8 cellular contexts compared by ENCODE assay signal in genomic region chr1:41713557-41714327, GRCh38.
DNase-seq lines count a peak whose midpoint lies in the region; ATAC-seq and TF ChIP-seq lines count a peak whose summit lies in the region.

No MANE protein-coding gene starts in this region.

- ATAC-seq in GM18870 (IDR thresholded peaks at IDR 0.05; ENCODE audit: unreplicated experiment): no peak

- H3K4me1 Mint-ChIP-seq in chondrocyte (ENCODE audit: low read depth) (peaks cover 26% of the 10 kb centered on the region), neural crest cell (peaks cover 8% of the 10 kb centered on the region)
- peaks cover 24% of the 10 kb centered on the region for H3K4me1 Mint-ChIP-seq in activated CD4-positive, alpha-beta memory T cell treated with anti-CD3 and anti-CD28 coated beads, Interleukin-2, amount 10 ng/mL, durations not matched to agents 7 days and 5 days

- H3K4me3 Mint-ChIP-seq in chondrocyte (ENCODE audit: unreplicated experiment) (no peak overlapping the region), neural crest cell (no peak overlapping the region)
- H3K4me3 Mint-ChIP-seq in activated CD4-positive, alpha-beta memory T cell treated with anti-CD3 and anti-CD28 coated beads, Interleukin-2, amount 10 ng/mL, durations not matched to agents 7 days and 5 days: no peak overlapping the region

- DNase-seq in Daoy (ENCODE audit: low read depth): peak; percentile 92
- peak; percentile 76 to 89 for DNase-seq in NCI-H446 (lab: John Stamatoyannopoulos, UW)
- no peak for DNase-seq in chondrocyte (ENCODE audit: low spot score)
- DNase-seq in neural crest cell (ENCODE audit: low read depth, low spot score): no peak
- no peak for DNase-seq in activated naive CD4-positive, alpha-beta T cell treated with Interleukin-2 at 50 U/mL for 16 hours
- no peak for DNase-seq in SKM-1 (lab: John Stamatoyannopoulos, UW; ENCODE audit: unreplicated experiment)
- no peak for DNase-seq in activated CD4-positive, alpha-beta memory T cell treated with anti-CD3 and anti-CD28 coated beads, Interleukin-2, amount 10 ng/mL, durations not matched to agents 7 days and 5 days

- H3K9me3 Mint-ChIP-seq in chondrocyte (ENCODE audit: low read depth): no peaks in the 10 kb centered on the region
- H3K9me3 Mint-ChIP-seq in neural crest cell: no peaks in the 10 kb centered on the region
- no peaks in the 10 kb centered on the region for H3K9me3 Mint-ChIP-seq in activated CD4-positive, alpha-beta memory T cell treated with anti-CD3 and anti-CD28 coated beads, Interleukin-2, amount 10 ng/mL, durations not matched to agents 7 days and 5 days

- POLR2A ChIA-PET in activated CD4-positive, alpha-beta memory T cell treated with anti-CD3 and anti-CD28 coated beads, Interleukin-2, amount 10 ng/mL, durations not matched to agents 7 days and 5 days (lab: Charles Lee): interaction anchor here (1.3 kb wide), 1 partner anchor 17 kb away, joined by 3 read pairs; no protein-coding TSS in a partner anchor

- H3K27me3 Mint-ChIP-seq in chondrocyte (ENCODE audit: low read depth) (no peaks in the 10 kb centered on the region), neural crest cell (ENCODE audit: low read depth) (no peaks in the 10 kb centered on the region)
- no peaks in the 10 kb centered on the region for H3K27me3 Mint-ChIP-seq in activated CD4-positive, alpha-beta memory T cell treated with anti-CD3 and anti-CD28 coated beads, Interleukin-2, amount 10 ng/mL, durations not matched to agents 7 days and 5 days

- H3K27ac Mint-ChIP-seq in chondrocyte (ENCODE audit: unreplicated experiment) (peak overlapping the region; percentile 82), neural crest cell (ENCODE audit: unreplicated experiment) (peak overlapping the region; percentile 40)
- no peak overlapping the region for H3K27ac Mint-ChIP-seq in activated CD4-positive, alpha-beta memory T cell treated with anti-CD3 and anti-CD28 coated beads, Interleukin-2, amount 10 ng/mL, durations not matched to agents 7 days and 5 days

- H3K36me3 Mint-ChIP-seq in chondrocyte (ENCODE audit: low read depth): no peaks in the 10 kb centered on the region
- no peaks in the 10 kb centered on the region for H3K36me3 Mint-ChIP-seq in neural crest cell (ENCODE audit: low read depth)
- no peaks in the 10 kb centered on the region for H3K36me3 Mint-ChIP-seq in activated CD4-positive, alpha-beta memory T cell treated with anti-CD3 and anti-CD28 coated beads, Interleukin-2, amount 10 ng/mL, durations not matched to agents 7 days and 5 days (ENCODE audit: low read depth)

- CTCF ChIA-PET in activated CD4-positive, alpha-beta memory T cell treated with anti-CD3 and anti-CD28 coated beads, Interleukin-2, amount 10 ng/mL, durations not matched to agents 7 days and 5 days (lab: Charles Lee): interaction anchor here (0.5 kb wide), 1 partner anchor 59 kb away, joined by 7 read pairs; no protein-coding TSS in a partner anchor

- TF ChIP-seq CTCF in chondrocyte (IDR thresholded peaks at IDR 0.05) (no peak), neural crest cell (conservative IDR thresholded peaks at IDR 0.05) (no peak)

Comparison
In these comparisons a context has a peak if more than half of its experiments do, and no peak if none do; other contexts are left out.
1. DNase-seq: peak in Daoy (single experiment) and NCI-H446 (2 of 2); none in chondrocyte (single experiment), neural crest cell (single experiment), activated naive CD4-positive, alpha-beta T cell treated with Interleukin-2 at 50 U/mL for 16 hours (single experiment), SKM-1 (single experiment) and activated CD4-positive, alpha-beta memory T cell treated with anti-CD3 and anti-CD28 coated beads, Interleukin-2, amount 10 ng/mL, durations not matched to agents 7 days and 5 days (single experiment).